In genomic region chr14:53347046-53347445, GRCh38 we compare ENCODE assay signal across 19 cellular contexts.
DNase-seq lines count a peak whose midpoint lies in the region; ATAC-seq, FAIRE-seq and TF ChIP-seq lines count a peak whose summit lies in the region.
"Had no signal": no experiment of that assay in that cellular context is flagged by ENCODE, and none has a peak within 500 bp of the region (broad histone marks: within the 10 kb centered on the region; RNA-seq: fewer than 3 reads in every experiment).

No MANE protein-coding gene starts in this region.

- no peaks in the 10 kb centered on the region for H3K79me1 ChIP-seq in mesendoderm (ENCODE audit: low read length)

- no peak overlapping the region for H3K18ac ChIP-seq in mesendoderm (ENCODE audit: low read length)

- no peak overlapping the region for H3K4ac ChIP-seq in mesendoderm (ENCODE audit: low read depth, low read length)

- H3K9me3 Mint-ChIP-seq in endodermal cell, result no peaks in the 10 kb centered on the region
- H3K9me3 Mint-ChIP-seq: CD14-positive monocyte had no signal

- H3K27ac Mint-ChIP-seq in endodermal cell, result no peak overlapping the region
- H3K27ac Mint-ChIP-seq: CD14-positive monocyte had no signal

- no peaks in the 10 kb centered on the region for H3K9me3 ChIP-seq in endodermal cell (ENCODE audit: control insufficient read depth, low read length)

- no peak overlapping the region for H2BK15ac ChIP-seq in mesendoderm (replicated peaks; ENCODE audit: low read depth)

- H3K4me3 ChIP-seq in endodermal cell (ENCODE audit: low read length) (no peak overlapping the region), mesendoderm (ENCODE audit: low read length) (no peak overlapping the region)

- peak; percentile 40 for TF ChIP-seq CTCF in endodermal cell (conservative IDR thresholded peaks at IDR 0.05)

- no peaks in the 10 kb centered on the region for H3K36me3 Mint-ChIP-seq in endodermal cell (ENCODE audit: low read depth)
- H3K36me3 Mint-ChIP-seq: CD14-positive monocyte had no signal

- H3K4me2 ChIP-seq in mesendoderm (ENCODE audit: low read length), result no peak overlapping the region

- no peak for DNase-seq in HTR-8/SVneo (ENCODE audit: insufficient read length, low spot score)
- DNase-seq in endodermal cell, result no peak
- DNase-seq in mesendoderm, result peak; percentile 55
- DNase-seq in mesenteric fat pad (ENCODE audit: low spot score), result no peak
- no peak for DNase-seq in nucleus accumbens (lab: John Stamatoyannopoulos, UW)
- DNase-seq in Ammon's horn (ENCODE audit: low spot score), result no peak
- DNase-seq: ACHN, AML-193, GDM1, KBM-7, NCI-H1436, NCI-H2029, NCI-H2171, NCI-H526 treated with DMSO at 0.1 percent for 48 hours had no signal

- H4K5ac ChIP-seq in mesendoderm (ENCODE audit: low read length), result no peak overlapping the region

- WGBS in endodermal cell (ENCODE audit: insufficient coverage in 1 of 2, insufficient read length in 1 of 2), 2 experiments, result 83 to 89% methylated on average over 2 to 4 of the region's 4 CpGs
- WGBS in mesendoderm (ENCODE audit: extremely low coverage, insufficient coverage, low lambda C conversion rate), result no CpG with 5 or more reads among the region's 4 CpGs

- H3K27me3 ChIP-seq in endodermal cell (ENCODE audit: control insufficient read depth, insufficient read depth, low read length, poor library complexity, severe bottlenecking) (no peaks in the 10 kb centered on the region), mesendoderm (ENCODE audit: insufficient read depth, low read length, poor library complexity) (no peaks in the 10 kb centered on the region)

- FAIRE-seq in HTR-8/SVneo (lab: Jason Lieb, UNC), result peak; percentile 26
- FAIRE-seq: HepG2, RCC 7860 had no signal

- H3K4me1 ChIP-seq in endodermal cell (ENCODE audit: control insufficient read depth, insufficient read depth, low read length) (no peaks in the 10 kb centered on the region), mesendoderm (ENCODE audit: control insufficient read depth, low read depth, low read length) (no peaks in the 10 kb centered on the region)

- no peak overlapping the region for H3K4me3 Mint-ChIP-seq in endodermal cell
- H3K4me3 Mint-ChIP-seq: CD14-positive monocyte had no signal

- no peaks in the 10 kb centered on the region for H3K27me3 Mint-ChIP-seq in endodermal cell (ENCODE audit: insufficient read depth)

- H3K36me3 ChIP-seq in endodermal cell (ENCODE audit: control insufficient read depth, insufficient read depth, low read length) (no peaks in the 10 kb centered on the region), mesendoderm (ENCODE audit: control insufficient read depth, insufficient read depth, low read length) (no peaks in the 10 kb centered on the region)

- no peak overlapping the region for H2AK5ac ChIP-seq in mesendoderm (ENCODE audit: low read length)

- H2BK120ac ChIP-seq in mesendoderm (ENCODE audit: low read depth, low read length), result no peak overlapping the region

- no peak overlapping the region for H3K23ac ChIP-seq in mesendoderm (ENCODE audit: low read length)

- ATAC-seq in HG02885 (IDR thresholded peaks at IDR 0.05; ENCODE audit: poor library complexity, unreplicated experiment), result no peak
- ATAC-seq: HepG2, Right ventricle myocardium inferior had no signal

- peaks cover 3% of the 10 kb centered on the region for H3K4me1 Mint-ChIP-seq in endodermal cell

- no peak overlapping the region for H2BK5ac ChIP-seq in mesendoderm (ENCODE audit: low read length)

- no peak overlapping the region for H4K8ac ChIP-seq in mesendoderm (ENCODE audit: low read depth, low read length)

- no peaks in the 10 kb centered on the region for H3K79me2 ChIP-seq in mesendoderm (ENCODE audit: control insufficient read depth, insufficient read depth, low read length)

- H3K56ac ChIP-seq in mesendoderm (ENCODE audit: low read length), result no peak overlapping the region

- no peak overlapping the region for H3K27ac ChIP-seq in endodermal cell (ENCODE audit: low read depth, low read length)
- no peak overlapping the region for H3K27ac ChIP-seq in mesendoderm (ENCODE audit: low read depth, low read length)

- no peak overlapping the region for H3K9ac ChIP-seq in endodermal cell (ENCODE audit: extremely low read depth, low read length, poor library complexity, severe bottlenecking)
- no peak overlapping the region for H3K9ac ChIP-seq in mesendoderm (ENCODE audit: low read length)
